ENCODE assay signal across 8 cellular contexts in genomic region chr6:6724319-6725119, GRCh38.
A peak's percentile ranks its signal among the peaks of the same experiment; 100 is the strongest.
DNase-seq lines count a peak whose midpoint lies in the region; ATAC-seq and TF ChIP-seq lines count a peak whose summit lies in the region.

No MANE protein-coding gene starts in this region.

- no peaks in the 10 kb centered on the region for H3K36me3 Mint-ChIP-seq in activated naive CD8-positive, alpha-beta T cell treated with anti-CD3 and anti-CD28 coated beads, Interleukin-2, amount 50 U/mL, for 24 hours (ENCODE audit: low read depth)

- in situ Hi-C loops in G401 (cut with HindIII; ENCODE audit: low sequenced_read_pairs) = no loop called here

- intact Hi-C loops in uterus (cut with DNase I; ENCODE audit: low total_unique reads) = loop anchor here (10.0 kb wide), 1 partner anchor 520 kb away; no protein-coding TSS in a partner anchor

- H3K4me3 Mint-ChIP-seq in activated naive CD8-positive, alpha-beta T cell treated with anti-CD3 and anti-CD28 coated beads, Interleukin-2, amount 50 U/mL, for 24 hours = peak overlapping the region; percentile 56

- TF ChIP-seq POLR2A in uterus (IDR thresholded peaks at IDR 0.05) = no peak

- H3K9me3 ChIP-seq in cardiac muscle cell (ENCODE audit: low read depth) (no peaks in the 10 kb centered on the region), parathyroid adenoma (ENCODE audit: control insufficient read depth, low read length) (no peaks in the 10 kb centered on the region), uterus (no peaks in the 10 kb centered on the region)

- H2AFZ ChIP-seq in parathyroid adenoma = peak overlapping the region; percentile 86

- H3K4me1 ChIP-seq in cardiac muscle cell (ENCODE audit: low read depth) (peaks cover 13% of the 10 kb centered on the region), parathyroid adenoma (no peaks in the 10 kb centered on the region), uterus (peaks cover 0 to 7% of the 10 kb centered on the region in 2 donors)

- H3K4me2 ChIP-seq in parathyroid adenoma (ENCODE audit: low read length) = peak overlapping the region; percentile 63

- peak; percentile 85 for ATAC-seq in SK-N-SH treated with all-trans-retinoic acid at 6 μM for 48 hours
- peak; percentile 86 for ATAC-seq in activated naive CD8-positive, alpha-beta T cell treated with anti-CD3 and anti-CD28 coated beads, Interleukin-2, amount 50 U/mL, for 24 hours
- ATAC-seq in GM21717 (IDR thresholded peaks at IDR 0.05; ENCODE audit: unreplicated experiment) = no peak

- peak; percentile 92 for TF ChIP-seq RAD21 in Ishikawa (IDR thresholded peaks at IDR 0.05; ENCODE audit: low read depth)

- no peak overlapping the region for H3K9ac ChIP-seq in parathyroid adenoma

- H3K4me1 Mint-ChIP-seq in activated naive CD8-positive, alpha-beta T cell treated with anti-CD3 and anti-CD28 coated beads, Interleukin-2, amount 50 U/mL, for 24 hours = peaks cover 5% of the 10 kb centered on the region

- H3K79me2 ChIP-seq in parathyroid adenoma = no peaks in the 10 kb centered on the region

- H3K36me3 ChIP-seq in cardiac muscle cell = no peaks in the 10 kb centered on the region
- no peaks in the 10 kb centered on the region for H3K36me3 ChIP-seq in parathyroid adenoma (ENCODE audit: control insufficient read depth, insufficient read depth, low read length)
- H3K36me3 ChIP-seq in uterus = no peaks in the 10 kb centered on the region

- H3K27me3 ChIP-seq in cardiac muscle cell (no peaks in the 10 kb centered on the region), parathyroid adenoma (ENCODE audit: control insufficient read depth, insufficient read depth, low read length) (no peaks in the 10 kb centered on the region), uterus (no peaks in the 10 kb centered on the region)

- peak; percentile 45 for DNase-seq in G401 (ENCODE audit: low spot score)
- DNase-seq in activated naive CD8-positive, alpha-beta T cell treated with anti-CD3 and anti-CD28 coated beads, Interleukin-2, amount 50 U/mL, for 24 hours = peak; percentile 48
- DNase-seq in cardiac muscle cell (ENCODE audit: low read depth in 1 of 2, low spot score in 1 of 2) = peak; percentile 85 to 90
- DNase-seq in uterus = peak; percentile 72 to 82

- H3K27ac ChIP-seq in cardiac muscle cell (no peak overlapping the region), parathyroid adenoma (peak overlapping the region; percentile 59), uterus (peak overlapping the region; percentile 85 to 91)

- H3K9me3 Mint-ChIP-seq in activated naive CD8-positive, alpha-beta T cell treated with anti-CD3 and anti-CD28 coated beads, Interleukin-2, amount 50 U/mL, for 24 hours = no peaks in the 10 kb centered on the region

- H3K27ac Mint-ChIP-seq in activated naive CD8-positive, alpha-beta T cell treated with anti-CD3 and anti-CD28 coated beads, Interleukin-2, amount 50 U/mL, for 24 hours = peak overlapping the region; percentile 35

- H3K4me3 ChIP-seq in cardiac muscle cell (no peak overlapping the region), parathyroid adenoma (ENCODE audit: low read depth, low read length) (peak overlapping the region; percentile 31), uterus (peak overlapping the region; percentile 29 to 33)

- H3K27me3 Mint-ChIP-seq in activated naive CD8-positive, alpha-beta T cell treated with anti-CD3 and anti-CD28 coated beads, Interleukin-2, amount 50 U/mL, for 24 hours = peaks cover 6% of the 10 kb centered on the region

- TF ChIP-seq EP300 in Ishikawa (IDR thresholded peaks at IDR 0.05; ENCODE audit: borderline replicate concordance) = no peak

- TF ChIP-seq CTCF in cardiac muscle cell (IDR thresholded peaks at IDR 0.05; ENCODE audit: low read depth, low read length) (peak; percentile 67), parathyroid adenoma (IDR thresholded peaks at IDR 0.05) (peak; percentile 65), uterus (IDR thresholded peaks at IDR 0.05) (peak; percentile 62 to 85 (median 74))

TF ChIP-seq in Ishikawa, 13 proteins besides CTCF, POLR2A, EP300 and RAD21:
- TF ChIP-seq CEBPB (IDR thresholded peaks at IDR 0.05) (no peak), ZBTB7A (IDR thresholded peaks at IDR 0.05; ENCODE audit: low read depth) (peak; percentile 89), TAF1 (IDR thresholded peaks at IDR 0.05; ENCODE audit: low read depth) (no peak), EGR1 (IDR thresholded peaks at IDR 0.05) (0 out of 2 replicates have a peak, but pooled peaks have one; percentile 15)
- TF ChIP-seq, protein P1, sequence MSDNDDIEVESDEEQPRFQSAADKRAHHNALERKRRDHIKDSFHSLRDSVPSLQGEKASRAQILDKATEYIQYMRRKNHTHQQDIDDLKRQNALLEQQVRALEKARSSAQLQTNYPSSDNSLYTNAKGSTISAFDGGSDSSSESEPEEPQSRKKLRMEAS (IDR thresholded peaks at IDR 0.05) = peak; percentile 31; the same call in 1 of the 2 replicates

TF ChIP-seq in SK-N-SH treated with all-trans-retinoic acid at 6 μM for 48 hours, 23 proteins besides CTCF, POLR2A, EP300 and RAD21:
- TF ChIP-seq POU6F1 (CRISPR knock-in tag; IDR thresholded peaks at IDR 0.05; ENCODE audit: borderline replicate concordance, low read depth) (no peak), CSDC2 (CRISPR knock-in tag; IDR thresholded peaks at IDR 0.05) (no peak), ESRRG (CRISPR knock-in tag; IDR thresholded peaks at IDR 0.05) (no peak)
